Comparison of ENCODE assay signal across 3 cellular contexts in genomic region chr6:26335631-26336323, GRCh38.
TF ChIP-seq lines count a peak whose summit lies in the region.

No MANE protein-coding gene starts in this region.

TF ChIP-seq in SK-N-SH, 30 proteins besides CTCF, POLR2A, EP300 and RAD21:
- TF ChIP-seq NRF1 (IDR thresholded peaks at IDR 0.05; ENCODE audit: low read depth, low read length) (no peak), EZH2phosphoT487 (IDR thresholded peaks at IDR 0.05; ENCODE audit: borderline replicate concordance, low read depth) (no peak), FOSL2 (IDR thresholded peaks at IDR 0.05; ENCODE audit: borderline replicate concordance, low read depth) (no peak), RXRA (IDR thresholded peaks at IDR 0.05; ENCODE audit: borderline replicate concordance, low read depth) (no peak), TCF12 (IDR thresholded peaks at IDR 0.05) (no peak), GABPA (IDR thresholded peaks at IDR 0.05; ENCODE audit: low read depth) (no peak), PBX3 (IDR thresholded peaks at IDR 0.05) (no peak), FOXM1 (IDR thresholded peaks at IDR 0.05; ENCODE audit: low read depth) (no peak), REST (IDR thresholded peaks at IDR 0.05; ENCODE audit: low read depth, low read length) (no peak), USF1 (IDR thresholded peaks at IDR 0.05; ENCODE audit: borderline replicate concordance, low read depth) (no peak), TAF1 (IDR thresholded peaks at IDR 0.05; ENCODE audit: borderline replicate concordance, low read depth, low read length) (no peak), NFIC (IDR thresholded peaks at IDR 0.05; ENCODE audit: borderline replicate concordance) (no peak), MXI1 (IDR thresholded peaks at IDR 0.05; ENCODE audit: low read depth, low read length) (no peak), MEF2A (IDR thresholded peaks at IDR 0.05; ENCODE audit: borderline replicate concordance, low read depth) (no peak), YY1 (IDR thresholded peaks at IDR 0.05; ENCODE audit: low read depth) (no peak)

TF ChIP-seq in SK-N-SH treated with all-trans-retinoic acid at 6 μM for 48 hours, 23 proteins besides CTCF, POLR2A, EP300 and RAD21:
- TF ChIP-seq RARB (CRISPR knock-in tag; IDR thresholded peaks at IDR 0.05), result no peak
- no peak for TF ChIP-seq ESRRG (CRISPR knock-in tag; IDR thresholded peaks at IDR 0.05)
- no peak for TF ChIP-seq OSR1 (CRISPR knock-in tag; IDR thresholded peaks at IDR 0.05)
- TF ChIP-seq ZNF70 (CRISPR knock-in tag; IDR thresholded peaks at IDR 0.05), result no peak
- TF ChIP-seq ZNF565 (CRISPR knock-in tag; conservative IDR thresholded peaks at IDR 0.05; ENCODE audit: low read depth), result no peak
- TF ChIP-seq ZNF8 (CRISPR knock-in tag; IDR thresholded peaks at IDR 0.05), result no peak

TF ChIP-seq in HCT116, 20 proteins besides CTCF, POLR2A, EP300 and RAD21:
- TF ChIP-seq ZNF274 (IDR thresholded peaks at IDR 0.05; ENCODE audit: low read depth, low read length) (no peak), FOSL1 (IDR thresholded peaks at IDR 0.05; ENCODE audit: low read depth) (no peak), CEBPB (IDR thresholded peaks at IDR 0.05; ENCODE audit: low read depth) (no peak), ZBTB33 (IDR thresholded peaks at IDR 0.05; ENCODE audit: extremely low read depth, insufficient replicate concordance, low read length) (no peak), YY1 (IDR thresholded peaks at IDR 0.05; ENCODE audit: extremely low read depth, insufficient replicate concordance, low read depth, low read length) (no peak), ZFX (IDR thresholded peaks at IDR 0.05) (no peak), EGR1 (IDR thresholded peaks at IDR 0.05; ENCODE audit: low read depth) (no peak), REST (IDR thresholded peaks at IDR 0.05; ENCODE audit: low read depth) (no peak), POLR2AphosphoS5 (IDR thresholded peaks at IDR 0.05; ENCODE audit: low read depth, low read length) (no peak), SRF (IDR thresholded peaks at IDR 0.05; ENCODE audit: low read depth) (no peak)
TF ChIP-seq in HCT116: peak in this region for 0.
